ENCODE assay signal across 10 cellular contexts in the genomic region with DNA sequence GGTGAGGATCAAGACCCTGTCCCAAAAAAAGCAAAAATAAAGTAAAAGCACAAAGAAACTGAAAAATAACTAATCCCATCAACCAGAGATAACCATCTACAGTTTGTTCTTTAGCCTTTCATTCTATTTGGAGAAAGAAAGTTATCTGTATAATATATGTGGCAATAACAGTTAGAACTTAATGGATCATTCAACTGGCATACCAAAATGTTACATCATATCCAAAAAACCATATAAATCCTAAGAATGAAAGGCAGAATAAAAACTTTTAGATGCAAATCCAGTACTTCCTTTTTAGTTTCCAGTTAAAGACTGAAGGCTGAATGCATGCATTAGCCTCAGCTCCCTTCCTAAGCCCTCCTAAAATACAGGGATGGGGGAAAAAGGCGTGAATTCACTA. TPM values are rescaled to one million over a fixed set of nuclear protein-coding genes. Genes with fewer than 3 reads are reported as not detected.
DNase-seq lines count a peak whose midpoint lies in the region; ATAC-seq and TF ChIP-seq lines count a peak whose summit lies in the region.
"Had no signal": no experiment of that assay in that cellular context is flagged by ENCODE, and none has a peak within 500 bp of the region (broad histone marks: within the 10 kb centered on the region; RNA-seq: fewer than 3 reads in every experiment).

No MANE protein-coding gene starts in this region.

- 0 out of 2 replicates have a peak overlapping the region, but pooled peaks have one; percentile 11 for H3K4me2 ChIP-seq in PC-9

- H3K4me3 ChIP-seq in PC-9 (no peak overlapping the region), esophagus squamous epithelium (no peak overlapping the region), skin epidermis (no peak overlapping the region)

- POLR2A ChIA-PET in PC-9 (lab: Charles Lee; ENCODE audit: unreplicated experiment) = no interaction called here

- TF ChIP-seq CTCF in PC-9 (conservative IDR thresholded peaks at IDR 0.05) (no peak), esophagus squamous epithelium (IDR thresholded peaks at IDR 0.05) (no peak)

- no peaks in the 10 kb centered on the region for H3K9me3 ChIP-seq in PC-9 (ENCODE audit: insufficient read depth, low read depth)
- no peaks in the 10 kb centered on the region for H3K9me3 ChIP-seq in esophagus squamous epithelium

- H4K20me1 ChIP-seq in PC-9 (ENCODE audit: insufficient read depth) = no peaks in the 10 kb centered on the region

- peaks cover 16% of the 10 kb centered on the region for H3F3A ChIP-seq in PC-9 (ENCODE audit: insufficient read depth, low read depth)

- no peaks in the 10 kb centered on the region for H3K9me2 ChIP-seq in PC-9 (ENCODE audit: insufficient read depth)

- H3K27me3 ChIP-seq in PC-9 (ENCODE audit: insufficient read depth, low read depth) = no peaks in the 10 kb centered on the region
- no peaks in the 10 kb centered on the region for H3K27me3 ChIP-seq in esophagus squamous epithelium

- no peak for TF ChIP-seq POLR2A in esophagus squamous epithelium (IDR thresholded peaks at IDR 0.05)

- no TSS peak for BruUV-seq in PC-9 (replicated peaks; lab: Mats Ljungman, UMichigan)

- DNase-seq in NOMO-1 treated with DMSO at 0.1 percent for 48 hours (lab: John Stamatoyannopoulos, UW; ENCODE audit: unreplicated experiment) (peak; percentile 7), NOMO-1 treated with dmso at 0.1 percent for 144 hours (lab: John Stamatoyannopoulos, UW; ENCODE audit: unreplicated experiment) (no peak), PC-9 (no peak), esophagus squamous epithelium (lab: John Stamatoyannopoulos, UW) (no peak), dermis blood vessel endothelial cell (no peak), mucosa of gallbladder (ENCODE audit: low spot score) (no peak)
- DNase-seq: 8988T, glutamatergic neuron had no signal

- H2AFZ ChIP-seq in PC-9 = no peak overlapping the region

- intact Hi-C loops in PC-9 (cut with micrococcal nuclease; ENCODE audit: unreplicated experiment) (no loop called here), esophagus squamous epithelium (cut with DNase I) (no loop called here)

- ATAC-seq in GM19463 (IDR thresholded peaks at IDR 0.05; ENCODE audit: unreplicated experiment) = no peak

- H3K4me1 ChIP-seq in PC-9 (replicated peaks; ENCODE audit: insufficient read depth) (peaks cover 11% of the 10 kb centered on the region; the same call in 1 of the 2 replicates), esophagus squamous epithelium (peaks cover 6 to 52% (median 22%) of the 10 kb centered on the region in 3 donors)

- peaks cover 96% of the 10 kb centered on the region for H3K79me2 ChIP-seq in PC-9 (ENCODE audit: low read depth)

- H3K36me3 ChIP-seq in PC-9 (ENCODE audit: low read depth) (no peaks in the 10 kb centered on the region; the same call in none of the 2 replicates), esophagus squamous epithelium (no peaks in the 10 kb centered on the region)

- H3K27ac ChIP-seq in PC-9 = peak overlapping the region; percentile 61
- peak overlapping the region; percentile 64 to 74 (median 67) for H3K27ac ChIP-seq in esophagus squamous epithelium
- peak overlapping the region in 17 of 21 experiments; percentile 22 to 89 (median 62) for H3K27ac ChIP-seq in skin epidermis

- CTCF ChIA-PET in PC-9 (lab: Charles Lee) = no interaction called here

- WGBS in esophagus squamous epithelium, 2 donors = 85 to 91% methylated on average over 1 of the region's 1 CpG

RNA-seq across cellular contexts. Expression of gene ILRUN, which starts 25.2 kb away (rescaled TPM):
- total RNA-seq in PC-9 (2021) = 57.8 and 68.9 TPM in 2 replicates
- 10 to 100 TPM; 43.8 to 52.8 (median 50.0) TPM for total RNA-seq in esophagus squamous epithelium
- total RNA-seq in dermis blood vessel endothelial cell = 50.9 and 62.0 TPM in 2 replicates
- 89.5 TPM for total RNA-seq in mucosa of gallbladder
